Comparison of ENCODE assay signal across 1 cellular context in genomic region chr16:65772134-65772732, GRCh38.
TF ChIP-seq lines count a peak whose summit lies in the region.

No MANE protein-coding gene starts in this region.

TF ChIP-seq in H1, 55 proteins besides CTCF, POLR2A, EP300 and RAD21 (continued from another document):
- peak; percentile 87 for TF ChIP-seq CHD7 (IDR thresholded peaks at IDR 0.05; ENCODE audit: insufficient replicate concordance, low read length)
- TF ChIP-seq ATF3 (IDR thresholded peaks at IDR 0.05; ENCODE audit: insufficient read depth, low read depth, low read length): no peak
- TF ChIP-seq TAF7 (optimal IDR thresholded peaks at IDR 0.05; ENCODE audit: borderline replicate concordance, low read depth, low read length): no peak
- TF ChIP-seq YY1 (IDR thresholded peaks at IDR 0.05; ENCODE audit: low read depth, low read length): no peak
- peak; percentile 70 for TF ChIP-seq NANOG (IDR thresholded peaks at IDR 0.05; ENCODE audit: insufficient read depth, low read depth, low read length, poor library complexity, severe bottlenecking)
- peak; percentile 75; the same call in 1 of the 2 replicates for TF ChIP-seq SP1 (IDR thresholded peaks at IDR 0.05; ENCODE audit: low read depth, low read length)
- peak; percentile 40 to 86 for TF ChIP-seq BCL11A (IDR thresholded peaks at IDR 0.05; ENCODE audit: low read depth in 2 of 2, low read length in 2 of 2)
- 0 out of 2 replicates have a peak, but pooled peaks have one; percentile 20 for TF ChIP-seq TCF12 (IDR thresholded peaks at IDR 0.05; ENCODE audit: low read depth, low read length)
- peak; percentile 61; the same call in 1 of the 2 replicates for TF ChIP-seq E2F6 (IDR thresholded peaks at IDR 0.05)
- no peak for TF ChIP-seq JUN (IDR thresholded peaks at IDR 0.05; ENCODE audit: low read depth, low read length)
- peak; percentile 51; the same call in 1 of the 2 replicates for TF ChIP-seq MAX (IDR thresholded peaks at IDR 0.05)
